13 cellular contexts compared by ENCODE assay signal in the genomic region with DNA sequence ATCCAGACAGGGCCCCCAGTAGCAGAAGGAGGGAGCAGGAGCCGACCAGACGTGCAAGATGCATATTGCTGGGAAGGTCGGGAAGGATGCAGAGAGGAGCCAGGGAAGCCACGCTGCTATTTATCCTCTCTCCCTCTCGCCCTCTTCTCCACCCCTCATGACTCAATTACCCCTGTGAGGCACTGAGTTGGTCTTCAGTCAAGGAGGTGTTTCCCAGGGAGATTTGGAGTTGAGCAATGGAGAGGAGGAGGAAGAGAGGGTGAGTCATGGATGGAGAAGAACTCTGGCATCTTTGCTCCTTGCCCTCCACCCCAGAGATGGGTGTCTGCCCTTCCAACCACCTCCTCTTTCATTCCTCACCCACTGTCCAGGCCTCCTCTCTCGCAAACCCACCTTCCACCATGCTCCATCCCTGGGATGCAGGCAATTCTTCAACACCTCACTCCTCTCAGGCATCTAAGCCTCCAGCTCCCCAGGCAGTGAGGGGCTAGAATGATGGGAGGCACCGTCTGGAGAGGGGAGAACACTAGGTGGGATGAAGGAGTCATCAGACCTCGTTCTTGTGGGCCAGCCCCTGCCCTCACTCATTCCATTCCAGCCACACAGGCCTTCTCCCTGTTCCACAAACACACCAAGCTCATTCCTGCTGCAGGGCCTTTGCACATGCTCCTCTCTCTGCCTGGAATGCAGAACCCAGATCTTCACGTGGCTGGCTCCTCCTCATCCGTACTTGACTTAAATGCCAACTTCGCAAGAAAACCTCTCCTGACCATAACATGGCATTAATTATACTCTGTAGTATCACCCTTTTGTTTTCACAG. TPM values are rescaled to one million over a fixed set of nuclear protein-coding genes. Genes with fewer than 3 reads are reported as not detected.
DNase-seq lines count a peak whose midpoint lies in the region; ATAC-seq, FAIRE-seq and TF ChIP-seq lines count a peak whose summit lies in the region.
"Had no signal": no experiment of that assay in that cellular context is flagged by ENCODE, and none has a peak within 500 bp of the region (broad histone marks: within the 10 kb centered on the region; RNA-seq: fewer than 3 reads in every experiment).

A gene with protein sequence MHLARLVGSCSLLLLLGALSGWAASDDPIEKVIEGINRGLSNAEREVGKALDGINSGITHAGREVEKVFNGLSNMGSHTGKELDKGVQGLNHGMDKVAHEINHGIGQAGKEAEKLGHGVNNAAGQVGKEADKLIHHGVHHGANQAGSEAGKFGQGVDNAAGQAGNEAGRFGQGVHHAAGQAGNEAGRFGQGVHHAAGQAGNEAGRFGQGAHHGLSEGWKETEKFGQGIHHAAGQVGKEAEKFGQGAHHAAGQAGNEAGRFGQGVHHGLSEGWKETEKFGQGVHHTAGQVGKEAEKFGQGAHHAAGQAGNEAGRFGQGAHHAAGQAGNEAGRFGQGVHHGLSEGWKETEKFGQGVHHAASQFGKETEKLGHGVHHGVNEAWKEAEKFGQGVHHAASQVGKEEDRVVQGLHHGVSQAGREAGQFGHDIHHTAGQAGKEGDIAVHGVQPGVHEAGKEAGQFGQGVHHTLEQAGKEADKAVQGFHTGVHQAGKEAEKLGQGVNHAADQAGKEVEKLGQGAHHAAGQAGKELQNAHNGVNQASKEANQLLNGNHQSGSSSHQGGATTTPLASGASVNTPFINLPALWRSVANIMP (minus strand): TSS at position 94 of the 821 bp plus-strand sequence. CDS start 30 bp downstream, at position 64.

- no peak within 1 kb of the TSS for H3K4me3 ChIP-seq in GM23248
- no peak within 1 kb of the TSS for H3K4me3 ChIP-seq in adipocyte (ENCODE audit: low read length)
- H3K4me3 ChIP-seq in foreskin fibroblast (ENCODE audit: low read depth in 1 of 2, low read length in 2 of 2) = no peak within 1 kb of the TSS
- H3K4me3 ChIP-seq: colonic mucosa, sigmoid colon had no signal

- H3K36me3 Mint-ChIP-seq in CD14-positive monocyte = no peaks in the 10 kb centered on the region
- H3K36me3 Mint-ChIP-seq: activated naive CD8-positive, alpha-beta T cell treated with anti-CD3 and anti-CD28 coated beads for 36 hours; WTC11 had no signal

- H3K4me1 Mint-ChIP-seq in CD14-positive monocyte = no peaks in the 10 kb centered on the region

- no peak within 1 kb of the TSS for H3K4me3 Mint-ChIP-seq in CD14-positive monocyte
- H3K4me3 Mint-ChIP-seq: activated naive CD8-positive, alpha-beta T cell treated with anti-CD3 and anti-CD28 coated beads for 36 hours; WTC11 had no signal

- peaks cover 8% of the 10 kb centered on the region for H3K4me1 ChIP-seq in GM23248 (ENCODE audit: insufficient read depth)
- peaks cover 7% of the 10 kb centered on the region for H3K4me1 ChIP-seq in adipocyte (ENCODE audit: control insufficient read depth, insufficient read depth, low read length)
- H3K4me1 ChIP-seq: colonic mucosa had no signal

- H3K9ac ChIP-seq in GM23248 (no peak within 1 kb of the TSS), adipocyte (ENCODE audit: low read length) (no peak within 1 kb of the TSS)

- H3K27me3 Mint-ChIP-seq in CD14-positive monocyte (ENCODE audit: low read depth in 3 of 3) = peaks cover 18 to 29% (median 22%) of the 10 kb centered on the region in 3 donors

- H3K9me3 ChIP-seq in GM23248 (ENCODE audit: low read depth) = no peaks in the 10 kb centered on the region
- no peaks in the 10 kb centered on the region for H3K9me3 ChIP-seq in adipocyte (ENCODE audit: control insufficient read depth, low read length)
- H3K9me3 ChIP-seq: colonic mucosa, sigmoid colon had no signal

- peak within 1 kb of the TSS in 2 of 7 donors; percentile 31 to 34 for H3K27ac Mint-ChIP-seq in CD14-positive monocyte
- H3K27ac Mint-ChIP-seq: activated naive CD8-positive, alpha-beta T cell treated with anti-CD3 and anti-CD28 coated beads for 36 hours; WTC11 had no signal

- H4K20me1 ChIP-seq in GM23248 (ENCODE audit: insufficient read depth) = no peaks in the 10 kb centered on the region

- no peaks in the 10 kb centered on the region; the same call in 1 of the 2 replicates for H3F3A ChIP-seq in GM23248 (ENCODE audit: insufficient read depth)

- H2AFZ ChIP-seq in GM23248 = no peak within 1 kb of the TSS

- H3K9me2 ChIP-seq in GM23248 (ENCODE audit: insufficient read depth) = no peaks in the 10 kb centered on the region

- TF ChIP-seq CTCF in foreskin fibroblast (IDR thresholded peaks at IDR 0.05; ENCODE audit: low read depth, low read length) = no peak
- TF ChIP-seq CTCF in CD14-positive monocyte (IDR thresholded peaks at IDR 0.05) = no peak

- H3K36me3 ChIP-seq in GM23248 (ENCODE audit: low read depth) = no peaks in the 10 kb centered on the region
- H3K36me3 ChIP-seq in adipocyte (ENCODE audit: control insufficient read depth, insufficient read depth, low read length, severe bottlenecking) = no peaks in the 10 kb centered on the region
- H3K36me3 ChIP-seq: colonic mucosa, sigmoid colon had no signal

- WGBS in GM23248 (ENCODE audit: low coverage in 1 of 2, low lambda C conversion rate in 2 of 2, missing lambda C conversion rate in 2 of 2), 2 experiments = 53 to 58% methylated on average over 11 of the region's 11 CpGs

- no peaks in the 10 kb centered on the region for H3K79me2 ChIP-seq in GM23248 (ENCODE audit: insufficient read depth)

- peak; percentile 94 for DNase-seq in GM23248
- DNase-seq in adipocyte (ENCODE audit: low read depth) = peak; percentile 57
- DNase-seq in foreskin fibroblast = peak; percentile 85 to 89
- DNase-seq in urothelium cell line (ENCODE audit: low spot score) = peak; percentile 27
- no peak for DNase-seq in CD14-positive monocyte (ENCODE audit: low spot score)
- no peak for DNase-seq in GDM1 (lab: John Stamatoyannopoulos, UW)
- DNase-seq: activated naive CD8-positive, alpha-beta T cell treated with anti-CD3 and anti-CD28 coated beads for 36 hours; colonic mucosa; left cardiac atrium; sigmoid colon; substantia nigra had no signal

- in situ Hi-C loops in GM23248 (cut with MboI) = no loop called here

- H3K27me3 ChIP-seq in GM23248 (replicated peaks; ENCODE audit: insufficient read depth) (no peaks in the 10 kb centered on the region), adipocyte (replicated peaks; ENCODE audit: control insufficient read depth, insufficient read depth, low read length) (peaks cover 10% of the 10 kb centered on the region)

- H3K4me2 ChIP-seq in GM23248 (ENCODE audit: unreplicated experiment) = no peak within 1 kb of the TSS

- H3K9me3 Mint-ChIP-seq in CD14-positive monocyte = no peaks in the 10 kb centered on the region
- H3K9me3 Mint-ChIP-seq: activated naive CD8-positive, alpha-beta T cell treated with anti-CD3 and anti-CD28 coated beads for 36 hours had no signal

- peak within 1 kb of the TSS; percentile 33 for H3K27ac ChIP-seq in GM23248
- H3K27ac ChIP-seq: colonic mucosa, sigmoid colon had no signal

- intact Hi-C loops in CD14-positive monocyte (cut with micrococcal nuclease) = no loop called here

- FAIRE-seq in urothelium cell line (lab: Jason Lieb, UNC) = peak; percentile 5

- ATAC-seq in GM19023 (IDR thresholded peaks at IDR 0.05; ENCODE audit: unreplicated experiment) = no peak
- ATAC-seq: WTC11 had no signal

RNA-seq across cellular contexts. Expression of the gene that starts here (rescaled TPM):
- 3.2 and 4.3 TPM in 2 replicates for total RNA-seq in GM23248 (2014; rRNA removed; shearing (Covaris generic))
- polyA plus RNA-seq in GM23248 (2016; fragmentation: Nextera tagmentation; extraction: Ambion mirVana) (7.9 and 8.8 TPM in 2 replicates), CD14-positive monocyte (not detected)
- total RNA-seq: activated naive CD8-positive, alpha-beta T cell treated with anti-CD3 and anti-CD28 coated beads for 36 hours; colonic mucosa; left cardiac atrium; sigmoid colon had no signal

Comparison
In these comparisons a context has a peak if more than half of its experiments do, and no peak if none do; other contexts are left out.
1. DNase-seq: peak in GM23248 (single experiment), adipocyte (single experiment), foreskin fibroblast (2 of 2) and urothelium cell line (single experiment); none in CD14-positive monocyte (single experiment) and GDM1 (single experiment).